ENCODE assay signal across 8 cellular contexts in genomic region chr1:26305667-26306289, GRCh38. TPM values are rescaled to one million over a fixed set of nuclear protein-coding genes. Genes with fewer than 3 reads are reported as not detected.
DNase-seq lines count a peak whose midpoint lies in the region; ATAC-seq, FAIRE-seq and TF ChIP-seq lines count a peak whose summit lies in the region.

No MANE protein-coding gene starts in this region.

- H3K4me1 Mint-ChIP-seq in astrocyte (ENCODE audit: low read depth, unreplicated experiment): peaks cover 15% of the 10 kb centered on the region

- H3K27me3 ChIP-seq in HUES64 (ENCODE audit: insufficient read depth, low read length) (no peaks in the 10 kb centered on the region), astrocyte (ENCODE audit: insufficient read depth, low read length) (no peaks in the 10 kb centered on the region)

- H4K20me1 ChIP-seq in astrocyte (ENCODE audit: insufficient read depth, low read length): no peaks in the 10 kb centered on the region

- H3K27ac ChIP-seq in HUES64 (ENCODE audit: low read depth, low read length) (no peak overlapping the region), astrocyte (ENCODE audit: low read depth, low read length) (peak overlapping the region; percentile 73)

- 43% methylated on average over 8 of the region's 8 CpGs for WGBS in HUES64

- H3K4me3 Mint-ChIP-seq in astrocyte (ENCODE audit: unreplicated experiment): peak overlapping the region; percentile 98

- peak overlapping the region; percentile 98 for H2AFZ ChIP-seq in astrocyte (ENCODE audit: low read depth, low read length)

- peak overlapping the region; percentile 95 for H3K4me2 ChIP-seq in astrocyte (ENCODE audit: low read length)

- H3K27me3 Mint-ChIP-seq in astrocyte (ENCODE audit: low read depth, unreplicated experiment): no peaks in the 10 kb centered on the region

- peak overlapping the region; percentile 81 for H3K9ac ChIP-seq in HUES64 (ENCODE audit: low read depth, low read length)
- H3K9ac ChIP-seq in astrocyte (ENCODE audit: low read length): peak overlapping the region; percentile 90

- no peaks in the 10 kb centered on the region for H3K36me3 ChIP-seq in HUES64 (ENCODE audit: insufficient read depth, low read length)
- H3K36me3 ChIP-seq in astrocyte (ENCODE audit: insufficient read depth, low read length): no peaks in the 10 kb centered on the region
- H3K36me3 ChIP-seq in mucosa of descending colon (ENCODE audit: low read depth): no peaks in the 10 kb centered on the region

- peak overlapping the region; percentile 95 for H3K27ac Mint-ChIP-seq in astrocyte (ENCODE audit: unreplicated experiment)

- intact Hi-C loops in mucosa of descending colon (cut with DNase I, micrococcal nuclease): no loop called here

- peaks cover 1% of the 10 kb centered on the region for H3K36me3 Mint-ChIP-seq in astrocyte (ENCODE audit: low read depth, unreplicated experiment)

- H3K4me3 ChIP-seq in HUES64 (ENCODE audit: low read length) (peak overlapping the region; percentile 94), astrocyte (ENCODE audit: insufficient read depth, low read depth, low read length) (peak overlapping the region; percentile 92), mucosa of descending colon (peak overlapping the region; percentile 68)

- ATAC-seq in GM18499 (IDR thresholded peaks at IDR 0.05; ENCODE audit: insufficient read depth, unreplicated experiment) (peak; percentile 6), mucosa of descending colon (peak; percentile 5)

- FAIRE-seq in astrocyte (lab: Jason Lieb, UNC): no peak

- TF ChIP-seq CTCF in astrocyte (IDR thresholded peaks at IDR 0.05; ENCODE audit: insufficient read depth, low read depth, low read length) (no peak), mucosa of descending colon (IDR thresholded peaks at IDR 0.05) (no peak)

- peaks cover 10% of the 10 kb centered on the region for H3K4me1 ChIP-seq in HUES64 (ENCODE audit: insufficient read depth, low read length)
- H3K4me1 ChIP-seq in astrocyte (ENCODE audit: insufficient read depth, low read length): peaks cover 19% of the 10 kb centered on the region
- H3K4me1 ChIP-seq in mucosa of descending colon (ENCODE audit: low read depth): peaks cover 6% of the 10 kb centered on the region

- H3K9me3 ChIP-seq in HUES64 (ENCODE audit: insufficient read depth, low read depth, low read length) (no peaks in the 10 kb centered on the region), astrocyte (ENCODE audit: insufficient read depth, low read depth, low read length) (no peaks in the 10 kb centered on the region), mucosa of descending colon (no peaks in the 10 kb centered on the region)

- DNase-seq in astrocyte (ENCODE audit: low read depth) (no peak), mucosa of descending colon (no peak), COLO668 (lab: John Stamatoyannopoulos, UW; ENCODE audit: unreplicated experiment) (no peak), glomerular visceral epithelial cell (ENCODE audit: extremely low spot score) (no peak)
- no peak for DNase-seq in stimulated activated CD4-positive, alpha-beta T cell treated with anti-CD3 and anti-CD28 coated beads, Interleukin-15, amount 100 ng/mL, for 24 hours
- no peak for DNase-seq in activated CD4-positive, alpha-beta T cell treated with anti-CD3 and anti-CD28 coated beads for 4 hours

- no peaks in the 10 kb centered on the region for H3K9me3 Mint-ChIP-seq in astrocyte (ENCODE audit: unreplicated experiment)

- peaks cover 7% of the 10 kb centered on the region for H3K79me2 ChIP-seq in astrocyte (ENCODE audit: insufficient read depth, low read length)

RNA-seq across cellular contexts. Expression of gene UBXN11, which starts 0.7 kb away (rescaled TPM):
- 7.6 TPM for polyA plus RNA-seq in HUES64 (2013, experiment 1 of 2)
- polyA plus RNA-seq in HUES64 (2013, experiment 2 of 2): 7.3 TPM
- total RNA-seq in astrocyte: 12.8 and 13.7 TPM in 2 replicates
- 10 to 100 TPM; 12.9 to 17.9 (median 16.4) TPM for total RNA-seq in mucosa of descending colon

RNA-seq across cellular contexts. Expression of gene CD52, which starts 12.0 kb away (rescaled TPM):
- 1.1 TPM for polyA plus RNA-seq in HUES64 (2013, experiment 1 of 2)
- polyA plus RNA-seq in HUES64 (2013, experiment 2 of 2): 2.3 TPM
- 1.9 TPM in 1 of 2 replicates, not detected in the other for total RNA-seq in astrocyte
- total RNA-seq in mucosa of descending colon: 10 to 100 TPM in 2 of 3 donors, 1 to 10 TPM in 1; 6.9 to 17.8 (median 13.1) TPM

RNA-seq across cellular contexts. Expression of gene SH3BGRL3, which starts 25.9 kb away (rescaled TPM):
- 126 TPM for polyA plus RNA-seq in HUES64 (2013, experiment 1 of 2)
- polyA plus RNA-seq in HUES64 (2013, experiment 2 of 2): 173 TPM
- total RNA-seq in astrocyte (301 and 324 TPM in 2 replicates), mucosa of descending colon (100 to 1,000 TPM; 156 to 422 (median 385) TPM)

RNA-seq across cellular contexts. Expression of gene CRYBG2, which starts 48.2 kb away (rescaled TPM):
- polyA plus RNA-seq in HUES64 (2013, experiment 1 of 2): 8.4 TPM
- 7.9 TPM for polyA plus RNA-seq in HUES64 (2013, experiment 2 of 2)
- total RNA-seq in astrocyte: 1.8 and 5.3 TPM in 2 replicates
- 10 to 100 TPM; 19.4 to 27.7 (median 19.6) TPM for total RNA-seq in mucosa of descending colon
